1 cellular context compared by ENCODE assay signal in the genomic region with DNA sequence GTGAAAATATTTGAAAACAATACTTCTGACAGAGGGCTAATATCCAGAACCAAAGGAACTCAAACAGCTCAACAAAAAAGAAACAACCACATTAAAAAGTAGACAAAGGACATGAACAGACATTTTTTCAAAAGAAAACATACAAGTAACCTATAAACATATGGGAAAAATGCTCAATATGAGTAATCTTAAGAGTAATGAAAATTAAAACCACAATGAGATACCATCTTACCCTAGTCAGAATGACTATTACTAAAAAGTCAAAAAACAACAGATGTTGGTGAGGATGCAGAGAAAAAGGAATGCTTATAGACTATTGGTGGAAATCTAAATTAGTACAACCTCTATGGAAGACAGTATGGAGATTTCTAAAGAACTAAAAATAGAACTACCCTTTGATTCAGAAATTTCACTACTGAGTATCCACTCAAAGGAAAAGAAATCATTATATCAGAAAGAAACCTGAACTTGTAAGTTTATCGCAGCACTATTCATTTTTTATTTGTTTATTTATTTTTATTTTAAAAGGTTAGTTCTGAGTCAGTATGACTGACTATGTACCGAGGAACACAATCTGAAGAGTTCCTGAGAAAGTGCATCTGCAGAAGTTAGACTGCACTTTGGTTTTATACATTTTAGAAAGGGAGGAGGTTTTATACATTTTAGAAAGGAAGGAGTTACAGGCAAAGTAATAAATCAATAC.
TF ChIP-seq lines count a peak whose summit lies in the region.

No MANE protein-coding gene starts in this region.

TF ChIP-seq in WTC11, 78 proteins besides CTCF, POLR2A, EP300 and RAD21 (continued from another document):
- TF ChIP-seq, protein P1, sequence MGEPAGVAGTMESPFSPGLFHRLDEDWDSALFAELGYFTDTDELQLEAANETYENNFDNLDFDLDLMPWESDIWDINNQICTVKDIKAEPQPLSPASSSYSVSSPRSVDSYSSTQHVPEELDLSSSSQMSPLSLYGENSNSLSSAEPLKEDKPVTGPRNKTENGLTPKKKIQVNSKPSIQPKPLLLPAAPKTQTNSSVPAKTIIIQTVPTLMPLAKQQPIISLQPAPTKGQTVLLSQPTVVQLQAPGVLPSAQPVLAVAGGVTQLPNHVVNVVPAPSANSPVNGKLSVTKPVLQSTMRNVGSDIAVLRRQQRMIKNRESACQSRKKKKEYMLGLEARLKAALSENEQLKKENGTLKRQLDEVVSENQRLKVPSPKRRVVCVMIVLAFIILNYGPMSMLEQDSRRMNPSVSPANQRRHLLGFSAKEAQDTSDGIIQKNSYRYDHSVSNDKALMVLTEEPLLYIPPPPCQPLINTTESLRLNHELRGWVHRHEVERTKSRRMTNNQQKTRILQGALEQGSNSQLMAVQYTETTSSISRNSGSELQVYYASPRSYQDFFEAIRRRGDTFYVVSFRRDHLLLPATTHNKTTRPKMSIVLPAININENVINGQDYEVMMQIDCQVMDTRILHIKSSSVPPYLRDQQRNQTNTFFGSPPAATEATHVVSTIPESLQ (CRISPR knock-in tag; IDR thresholded peaks at IDR 0.05), result no peak
- TF ChIP-seq, protein P2, sequence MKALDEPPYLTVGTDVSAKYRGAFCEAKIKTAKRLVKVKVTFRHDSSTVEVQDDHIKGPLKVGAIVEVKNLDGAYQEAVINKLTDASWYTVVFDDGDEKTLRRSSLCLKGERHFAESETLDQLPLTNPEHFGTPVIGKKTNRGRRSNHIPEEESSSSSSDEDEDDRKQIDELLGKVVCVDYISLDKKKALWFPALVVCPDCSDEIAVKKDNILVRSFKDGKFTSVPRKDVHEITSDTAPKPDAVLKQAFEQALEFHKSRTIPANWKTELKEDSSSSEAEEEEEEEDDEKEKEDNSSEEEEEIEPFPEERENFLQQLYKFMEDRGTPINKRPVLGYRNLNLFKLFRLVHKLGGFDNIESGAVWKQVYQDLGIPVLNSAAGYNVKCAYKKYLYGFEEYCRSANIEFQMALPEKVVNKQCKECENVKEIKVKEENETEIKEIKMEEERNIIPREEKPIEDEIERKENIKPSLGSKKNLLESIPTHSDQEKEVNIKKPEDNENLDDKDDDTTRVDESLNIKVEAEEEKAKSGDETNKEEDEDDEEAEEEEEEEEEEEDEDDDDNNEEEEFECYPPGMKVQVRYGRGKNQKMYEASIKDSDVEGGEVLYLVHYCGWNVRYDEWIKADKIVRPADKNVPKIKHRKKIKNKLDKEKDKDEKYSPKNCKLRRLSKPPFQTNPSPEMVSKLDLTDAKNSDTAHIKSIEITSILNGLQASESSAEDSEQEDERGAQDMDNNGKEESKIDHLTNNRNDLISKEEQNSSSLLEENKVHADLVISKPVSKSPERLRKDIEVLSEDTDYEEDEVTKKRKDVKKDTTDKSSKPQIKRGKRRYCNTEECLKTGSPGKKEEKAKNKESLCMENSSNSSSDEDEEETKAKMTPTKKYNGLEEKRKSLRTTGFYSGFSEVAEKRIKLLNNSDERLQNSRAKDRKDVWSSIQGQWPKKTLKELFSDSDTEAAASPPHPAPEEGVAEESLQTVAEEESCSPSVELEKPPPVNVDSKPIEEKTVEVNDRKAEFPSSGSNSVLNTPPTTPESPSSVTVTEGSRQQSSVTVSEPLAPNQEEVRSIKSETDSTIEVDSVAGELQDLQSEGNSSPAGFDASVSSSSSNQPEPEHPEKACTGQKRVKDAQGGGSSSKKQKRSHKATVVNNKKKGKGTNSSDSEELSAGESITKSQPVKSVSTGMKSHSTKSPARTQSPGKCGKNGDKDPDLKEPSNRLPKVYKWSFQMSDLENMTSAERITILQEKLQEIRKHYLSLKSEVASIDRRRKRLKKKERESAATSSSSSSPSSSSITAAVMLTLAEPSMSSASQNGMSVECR (CRISPR knock-in tag; IDR thresholded peaks at IDR 0.05; ENCODE audit: borderline replicate concordance), result no peak
